In genomic region chr10:36499696-36500095, GRCh38 we compare ENCODE assay signal across 15 cellular contexts.
DNase-seq lines count a peak whose midpoint lies in the region; ATAC-seq and TF ChIP-seq lines count a peak whose summit lies in the region.
"Had no signal": no experiment of that assay in that cellular context is flagged by ENCODE, and none has a peak within 500 bp of the region (broad histone marks: within the 10 kb centered on the region; RNA-seq: fewer than 3 reads in every experiment).

No MANE protein-coding gene starts in this region.

- 100% methylated on average over 1 of the region's 1 CpG for WGBS in mammary epithelial cell (ENCODE audit: low coverage, missing lambda C conversion rate)
- 92 to 93% methylated on average over 1 of the region's 1 CpG for WGBS in thyroid gland, 2 donors

- dilution Hi-C loops in mammary epithelial cell (cut with HindIII; ENCODE audit: low sequenced_read_pairs) = no loop called here

- no peak for ATAC-seq in omental fat pad (ENCODE audit: low FRiP score)
- ATAC-seq: Right ventricle myocardium inferior had no signal

- intact Hi-C loops in mammary epithelial cell (cut with micrococcal nuclease) = loop anchor here (10.0 kb wide), 1 partner anchor 715 kb away; no protein-coding TSS in a partner anchor
- intact Hi-C loops in thyroid gland (cut with DNase I) = no loop called here

- CTCF ChIA-PET in mammary epithelial cell (lab: Charles Lee; ENCODE audit: low non-redundant PET) = no interaction called here

- in situ Hi-C loops in mammary epithelial cell (cut with MboI; ENCODE audit: low sequenced_read_pairs in 2 of 2) = no loop called here

- H3K36me3 ChIP-seq in mammary epithelial cell (ENCODE audit: insufficient read depth, low read length) (no peaks in the 10 kb centered on the region), MM.1S (replicated peaks; ENCODE audit: insufficient read depth, low read length) (no peaks in the 10 kb centered on the region), thyroid gland (no peaks in the 10 kb centered on the region)
- H3K36me3 ChIP-seq: BLaER1 treated with 17β-estradiol and CSF1 and Interleukin-3, amounts not matched to agents 10 nM and 100 nM had no signal

- H3K4me1 ChIP-seq in mammary epithelial cell (ENCODE audit: insufficient read depth, low read length) (peaks cover 5% of the 10 kb centered on the region), MM.1S (ENCODE audit: low read length) (no peaks in the 10 kb centered on the region), thyroid gland (no peaks in the 10 kb centered on the region)
- H3K4me1 ChIP-seq: BLaER1 treated with 17β-estradiol and CSF1 and Interleukin-3, amounts not matched to agents 10 nM and 100 nM had no signal

- DNase-seq in EL (peak; percentile 2), LHCN-M2 (ENCODE audit: low read depth) (peak; percentile 49), mammary epithelial cell (peak; percentile 42), iris pigment epithelial cell (ENCODE audit: low read depth) (peak; percentile 35), MM.1S (no peak), DMS 273 (lab: John Stamatoyannopoulos, UW; ENCODE audit: unreplicated experiment) (no peak), omental fat pad (ENCODE audit: low spot score) (no peak), thyroid gland (no peak)
- DNase-seq: DMS153, NCI-H1417, NCI-H2081 treated with DMSO at 0.1 percent for 48 hours had no signal

- BruUV-seq in mammary epithelial cell (replicated peaks; lab: Mats Ljungman, UMichigan) = no TSS peak

- TF ChIP-seq CTCF in mammary epithelial cell (conservative IDR thresholded peaks at IDR 0.05 in 1 of 2, IDR thresholded peaks at IDR 0.05 in 1 of 2; ENCODE audit: extremely low read depth in 1 of 2, insufficient read depth in 1 of 2, low read depth in 1 of 2, low read length in 2 of 2) = no peak
- no peak for TF ChIP-seq CTCF in MM.1S (IDR thresholded peaks at IDR 0.05; ENCODE audit: low read length)
- TF ChIP-seq CTCF in omental fat pad (IDR thresholded peaks at IDR 0.05) = no peak
- TF ChIP-seq CTCF in thyroid gland (IDR thresholded peaks at IDR 0.05) = no peak

- H3K4me3 ChIP-seq in mammary epithelial cell (replicated peaks in 1 of 3; ENCODE audit: insufficient read depth in 1 of 3, low read depth in 2 of 3, low read length in 3 of 3) (no peak overlapping the region), MM.1S (ENCODE audit: low read length) (no peak overlapping the region), thyroid gland (replicated peaks in 1 of 3) (no peak overlapping the region)
- H3K4me3 ChIP-seq: BLaER1 treated with 17β-estradiol and CSF1 and Interleukin-3, amounts not matched to agents 10 nM and 100 nM; SK-N-MC had no signal

- no peaks in the 10 kb centered on the region for H3F3A ChIP-seq in MM.1S (ENCODE audit: insufficient read depth, low read length)

- H3K27me3 ChIP-seq in mammary epithelial cell (ENCODE audit: insufficient read depth, low read length) (no peaks in the 10 kb centered on the region), MM.1S (replicated peaks; ENCODE audit: insufficient read depth, low read length) (no peaks in the 10 kb centered on the region), thyroid gland (no peaks in the 10 kb centered on the region)
- H3K27me3 ChIP-seq: BLaER1 treated with 17β-estradiol and CSF1 and Interleukin-3, amounts not matched to agents 10 nM and 100 nM had no signal

- TF ChIP-seq POLR2A in thyroid gland (IDR thresholded peaks at IDR 0.05) = no peak

- no peak overlapping the region for H3K4me2 ChIP-seq in mammary epithelial cell (ENCODE audit: insufficient read depth, low read depth, low read length)
- no peak overlapping the region for H3K4me2 ChIP-seq in MM.1S (ENCODE audit: low read depth, low read length)
- H3K4me2 ChIP-seq: BLaER1 treated with 17β-estradiol and CSF1 and Interleukin-3, amounts not matched to agents 10 nM and 100 nM; KMS-11 had no signal

- no peaks in the 10 kb centered on the region for H3K9me2 ChIP-seq in MM.1S (replicated peaks; ENCODE audit: insufficient read depth, low read length)

- no peak overlapping the region for H3K9ac ChIP-seq in mammary epithelial cell (ENCODE audit: insufficient read depth, low read length)
- H3K9ac ChIP-seq in MM.1S (ENCODE audit: low read length) = no peak overlapping the region
- H3K9ac ChIP-seq: BLaER1 treated with 17β-estradiol and CSF1 and Interleukin-3, amounts not matched to agents 10 nM and 100 nM; KMS-11 had no signal

- H4K20me1 ChIP-seq in mammary epithelial cell (ENCODE audit: insufficient read depth, low read length) (no peaks in the 10 kb centered on the region), MM.1S (ENCODE audit: insufficient read depth, low read length) (no peaks in the 10 kb centered on the region)
- H4K20me1 ChIP-seq: BLaER1 treated with 17β-estradiol and CSF1 and Interleukin-3, amounts not matched to agents 10 nM and 100 nM had no signal

- H3K79me2 ChIP-seq in mammary epithelial cell (ENCODE audit: insufficient read depth, low read length) (no peaks in the 10 kb centered on the region), MM.1S (ENCODE audit: low read length) (no peaks in the 10 kb centered on the region)

- no peak overlapping the region for H3K27ac ChIP-seq in mammary epithelial cell (ENCODE audit: insufficient read depth, low read depth, low read length)
- H3K27ac ChIP-seq in MM.1S (ENCODE audit: low read length) = no peak overlapping the region
- no peak overlapping the region for H3K27ac ChIP-seq in thyroid gland
- H3K27ac ChIP-seq: BLaER1 treated with 17β-estradiol and CSF1 and Interleukin-3, amounts not matched to agents 10 nM and 100 nM; KMS-11; SK-N-MC had no signal

- H2AFZ ChIP-seq in mammary epithelial cell (ENCODE audit: low read depth, low read length) (no peak overlapping the region), MM.1S (ENCODE audit: low read length) (no peak overlapping the region)

- H3K9me3 ChIP-seq in mammary epithelial cell (replicated peaks; ENCODE audit: insufficient read depth, low read length) = no peaks in the 10 kb centered on the region
- H3K9me3 ChIP-seq in MM.1S (replicated peaks; ENCODE audit: insufficient read depth, low read length) = no peaks in the 10 kb centered on the region
- no peaks in the 10 kb centered on the region for H3K9me3 ChIP-seq in thyroid gland
- H3K9me3 ChIP-seq: BLaER1 treated with 17β-estradiol and CSF1 and Interleukin-3, amounts not matched to agents 10 nM and 100 nM had no signal

Comparison
In these comparisons a context has a peak if more than half of its experiments do, and no peak if none do; other contexts are left out.
1. DNase-seq: peak in EL (single experiment), LHCN-M2 (single experiment), mammary epithelial cell (single experiment) and iris pigment epithelial cell (single experiment); none in MM.1S (single experiment), DMS 273 (single experiment), omental fat pad (single experiment) and thyroid gland (0 of 2).